Comparison of ENCODE assay signal across 19 cellular contexts in the genomic region with DNA sequence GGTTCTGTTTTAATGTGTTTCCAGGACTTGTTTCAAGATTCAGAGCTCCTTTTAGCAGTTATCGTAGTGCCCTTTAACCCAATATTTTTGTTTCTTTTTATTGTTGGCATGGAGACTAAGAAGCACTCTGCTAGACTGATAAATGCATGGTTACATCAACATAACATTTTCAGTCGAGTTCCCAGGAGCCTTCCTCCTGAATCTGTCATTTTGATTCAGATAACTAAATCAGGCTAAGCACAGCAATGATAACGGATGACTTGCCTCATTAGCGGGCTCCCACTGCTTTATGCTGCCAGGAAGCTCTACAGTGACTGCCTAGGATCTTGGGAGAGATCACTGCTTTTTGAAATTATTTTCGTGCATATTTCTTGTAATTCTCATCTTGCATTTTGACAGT.
A peak's percentile ranks its signal among the peaks of the same experiment; 100 is the strongest.
DNase-seq lines count a peak whose midpoint lies in the region; ATAC-seq and TF ChIP-seq lines count a peak whose summit lies in the region.
"Had no signal": no experiment of that assay in that cellular context is flagged by ENCODE, and none has a peak within 500 bp of the region (broad histone marks: within the 10 kb centered on the region; RNA-seq: fewer than 3 reads in every experiment).

No MANE protein-coding gene starts in this region.

- TF ChIP-seq CTCF in brain (conservative IDR thresholded peaks at IDR 0.05) (no peak), omental fat pad (IDR thresholded peaks at IDR 0.05) (no peak)

- H3K4me3 Mint-ChIP-seq in brain: peak overlapping the region in 4 of 5 experiments; percentile 26 to 72 (median 62)
- H3K4me3 Mint-ChIP-seq: activated CD8-positive, alpha-beta T cell treated with anti-CD3 and anti-CD28 coated beads for 36 hours; HFFc6; natural killer cell had no signal

- H3K9me3 Mint-ChIP-seq in brain: peaks cover 0 to 33% (median 20%) of the 10 kb centered on the region in 5 experiments
- H3K9me3 Mint-ChIP-seq: HFFc6 had no signal

- peak overlapping the region; percentile 76 to 98 (median 92) for H3K27ac Mint-ChIP-seq in brain
- H3K27ac Mint-ChIP-seq: activated CD8-positive, alpha-beta T cell treated with anti-CD3 and anti-CD28 coated beads for 36 hours; HFFc6; natural killer cell had no signal

- H3K4me1 Mint-ChIP-seq in brain: peaks cover 40% of the 10 kb centered on the region
- H3K4me1 Mint-ChIP-seq: natural killer cell had no signal

- ATAC-seq in left cardiac atrium (peak; percentile 71 to 100), omental fat pad (ENCODE audit: low FRiP score) (peak; percentile 96), GM21367 (IDR thresholded peaks at IDR 0.05; ENCODE audit: unreplicated experiment) (no peak), GM21737 (IDR thresholded peaks at IDR 0.05; ENCODE audit: unreplicated experiment) (no peak)
- ATAC-seq: activated CD8-positive, alpha-beta T cell treated with anti-CD3 and anti-CD28 coated beads for 36 hours; natural killer cell; PC-3 had no signal

- DNase-seq in NCI-H2171 (lab: John Stamatoyannopoulos, UW) (peak; percentile 18), left cardiac atrium (peak; percentile 26), omental fat pad (ENCODE audit: low spot score) (no peak), MV-4-11 (lab: John Stamatoyannopoulos, UW) (no peak), mesenteric fat pad (ENCODE audit: low spot score) (no peak)
- DNase-seq: activated CD8-positive, alpha-beta T cell treated with anti-CD3 and anti-CD28 coated beads for 36 hours; BE2C; cortex of kidney; HFFc6; KBM-7; natural killer cell; NCI-H1105 treated with DMSO at 0.1 percent for 48 hours; PC-3; stimulated activated CD4-positive, alpha-beta T cell treated with anti-CD3 and anti-CD28 coated beads, Interleukin-4, amount 100 ng/mL, for 24 hours; SW 1271; tibial artery had no signal

- intact Hi-C loops in left cardiac atrium (cut with DNase I): loop anchor here in 1 of 2 donors (5.0 kb wide), 1 partner anchor 42 kb away; no protein-coding TSS in a partner anchor

- no peaks in the 10 kb centered on the region for H3K36me3 Mint-ChIP-seq in brain
- H3K36me3 Mint-ChIP-seq: natural killer cell had no signal

- H3K27me3 Mint-ChIP-seq in brain: peaks cover 5% of the 10 kb centered on the region
- H3K27me3 Mint-ChIP-seq: activated CD8-positive, alpha-beta T cell treated with anti-CD3 and anti-CD28 coated beads for 36 hours had no signal

Comparison
In these comparisons a context has a peak if more than half of its experiments do, and no peak if none do; other contexts are left out.
1. DNase-seq: peak in NCI-H2171 (single experiment) and left cardiac atrium (single experiment); none in omental fat pad (single experiment), MV-4-11 (single experiment) and mesenteric fat pad (single experiment).
2. ATAC-seq: peak in left cardiac atrium (2 of 2) and omental fat pad (single experiment); none in GM21367 (single experiment) and GM21737 (single experiment).